Comparison of ENCODE assay signal across 34 cellular contexts in genomic region chr7:115081772-115082171, GRCh38.
"Had no signal": no experiment of that assay in that cellular context is flagged by ENCODE, and none has a peak within 500 bp of the region (broad histone marks: within the 10 kb centered on the region; RNA-seq: fewer than 3 reads in every experiment).

No MANE protein-coding gene starts in this region.

- H3K27me3 Mint-ChIP-seq: activated CD4-positive, alpha-beta memory T cell treated with anti-CD3 and anti-CD28 coated beads, Interleukin-2, amount 10 ng/mL, durations not matched to agents 7 days and 5 days; activated CD4-positive, alpha-beta T cell treated with anti-CD3 and anti-CD28 coated beads for 36 hours; activated CD8-positive, alpha-beta memory T cell treated with anti-CD3 and anti-CD28 coated beads, Interleukin-2, amount 10 ng/mL, durations not matched to agents 7 days and 5 days; activated naive CD4-positive, alpha-beta T cell treated with anti-CD3 and anti-CD28 coated beads, Interleukin-2, amount 10 ng/mL, durations not matched to agents 7 days and 5 days; activated naive CD4-positive, alpha-beta T cell treated with anti-CD3 and anti-CD28 coated beads, Interleukin-2, amount 50 U/mL, for 24 hours; activated naive CD8-positive, alpha-beta T cell; activated T-cell treated with anti-CD3 and anti-CD28 coated beads, Interleukin-2, amount 50 U/mL, for 24 hours had no signal

- H3K4me1 ChIP-seq: breast epithelium had no signal

- H3K27ac Mint-ChIP-seq: activated CD4-positive, alpha-beta memory T cell treated with anti-CD3 and anti-CD28 coated beads, Interleukin-2, amount 10 ng/mL, durations not matched to agents 7 days and 5 days; activated CD4-positive, alpha-beta T cell treated with anti-CD3 and anti-CD28 coated beads for 36 hours; activated CD4-positive, alpha-beta T cell treated with anti-CD3 and anti-CD28 coated beads, Interleukin-2, amount 10 ng/mL, durations not matched to agents 7 days and 5 days; activated CD8-positive, alpha-beta memory T cell treated with anti-CD3 and anti-CD28 coated beads, Interleukin-2, amount 10 ng/mL, durations not matched to agents 7 days and 5 days; activated CD8-positive, alpha-beta T cell treated with anti-CD3 and anti-CD28 coated beads, Interleukin-2, amount 10 ng/mL, durations not matched to agents 7 days and 5 days; activated naive CD4-positive, alpha-beta T cell treated with anti-CD3 and anti-CD28 coated beads, Interleukin-2, amount 10 ng/mL, durations not matched to agents 7 days and 5 days; activated naive CD4-positive, alpha-beta T cell treated with anti-CD3 and anti-CD28 coated beads, Interleukin-2, amount 50 U/mL, for 24 hours; activated naive CD8-positive, alpha-beta T cell; activated naive CD8-positive, alpha-beta T cell treated with anti-CD3 and anti-CD28 coated beads, Interleukin-2, amount 10 ng/mL, durations not matched to agents 7 days and 5 days; activated T-cell treated with anti-CD3 and anti-CD28 coated beads, Interleukin-2, amount 50 U/mL, for 24 hours; activated T-helper 2 cell treated with anti-CD3 and anti-CD28 coated beads, Interferon-gamma antibody, Interleukin-2, Interleukin-4, amounts not matched to agents 10 μg/mL and 5 μg/mL and 100 μg/mL, durations not matched to agents 14 hours and 24 hours and 36 hours; T-helper 1 cell treated with Interleukin-12 subunit alpha and Interleukin-12 subunit beta and Interleukin-4 antibody, amounts not matched to agents 30 μg/mL and 1 μg/mL, for 36 hours; T-helper 2 cell treated with Interferon-gamma antibody and Interleukin-4, amounts not matched to agents 5 μg/mL and 100 μg/mL, for 36 hours had no signal

- H3K4me1 Mint-ChIP-seq: activated CD4-positive, alpha-beta memory T cell treated with anti-CD3 and anti-CD28 coated beads, Interleukin-2, amount 10 ng/mL, durations not matched to agents 7 days and 5 days; activated CD4-positive, alpha-beta T cell treated with anti-CD3 and anti-CD28 coated beads for 36 hours; activated CD4-positive, alpha-beta T cell treated with anti-CD3 and anti-CD28 coated beads, Interleukin-2, amount 10 ng/mL, durations not matched to agents 7 days and 5 days; activated CD8-positive, alpha-beta memory T cell treated with anti-CD3 and anti-CD28 coated beads, Interleukin-2, amount 10 ng/mL, durations not matched to agents 7 days and 5 days; activated naive CD4-positive, alpha-beta T cell treated with anti-CD3 and anti-CD28 coated beads, Interleukin-2, amount 50 U/mL, for 24 hours had no signal

- H3K9me3 Mint-ChIP-seq: activated naive CD4-positive, alpha-beta T cell treated with anti-CD3 and anti-CD28 coated beads, Interleukin-2, amount 50 U/mL, for 24 hours; activated T-cell treated with anti-CD3 and anti-CD28 coated beads, Interleukin-2, amount 50 U/mL, for 24 hours; activated T-helper 2 cell treated with anti-CD3 and anti-CD28 coated beads, Interferon-gamma antibody, Interleukin-2, Interleukin-4, amounts not matched to agents 10 μg/mL and 5 μg/mL and 100 μg/mL, durations not matched to agents 14 hours and 24 hours and 36 hours had no signal

- DNase-seq: activated CD4-positive, alpha-beta memory T cell treated with anti-CD3 and anti-CD28 coated beads, Interleukin-2, amount 10 ng/mL, durations not matched to agents 7 days and 5 days; activated CD4-positive, alpha-beta T cell treated with anti-CD3 and anti-CD28 coated beads for 1 hour; activated CD4-positive, alpha-beta T cell treated with anti-CD3 and anti-CD28 coated beads for 36 hours; activated CD4-positive, alpha-beta T cell treated with anti-CD3 and anti-CD28 coated beads for 48 hours; activated CD4-positive, alpha-beta T cell treated with anti-CD3 and anti-CD28 coated beads, Interleukin-2, amount 10 ng/mL, durations not matched to agents 7 days and 5 days; activated CD4-positive, alpha-beta T cell treated with anti-CD3 and anti-CD28 coated beads, Interleukin-2, amount 50 U/mL, for 48 hours; activated CD4-positive, CD25-positive, alpha-beta regulatory T cell; activated CD8-positive, alpha-beta memory T cell treated with anti-CD3 and anti-CD28 coated beads for 24 hours; activated CD8-positive, alpha-beta memory T cell treated with anti-CD3 and anti-CD28 coated beads, Interleukin-2, amount 10 ng/mL, durations not matched to agents 7 days and 5 days; activated CD8-positive, alpha-beta memory T cell treated with anti-CD3 and anti-CD28 coated beads, Interleukin-2, amount 50 U/mL, for 48 hours; activated CD8-positive, alpha-beta T cell treated with anti-CD3 and anti-CD28 coated beads, Interleukin-2, amount 10 ng/mL, durations not matched to agents 7 days and 5 days; activated effector memory CD4-positive, alpha-beta T cell treated with Interleukin-2 at 50 U/mL for 16 hours; activated gamma-delta T cell; activated naive CD4-positive, alpha-beta T cell treated with anti-CD3 and anti-CD28 coated beads, Interleukin-2, amount 10 ng/mL, durations not matched to agents 7 days and 5 days; activated naive CD4-positive, alpha-beta T cell treated with Interleukin-2 at 50 U/mL for 16 hours; activated naive CD8-positive, alpha-beta T cell treated with anti-CD3 and anti-CD28 coated beads, Interleukin-2, amount 10 ng/mL, durations not matched to agents 7 days and 5 days; activated T-cell treated with anti-CD3 and anti-CD28 coated beads, Interleukin-2, amount 50 U/mL, for 24 hours; activated T-cell treated with anti-CD3 and anti-CD28 coated beads, Interleukin-2, amount 50 U/mL, for 48 hours; adrenal gland; amniotic stem cell; aorta; body of pancreas; brain microvascular endothelial cell; central memory CD4-positive, alpha-beta T cell; T-helper 2 cell; T-helper 9 cell had no signal

- H3K9me3 ChIP-seq: adrenal gland, body of pancreas, breast epithelium had no signal

- H3K4me3 Mint-ChIP-seq: activated CD4-positive, alpha-beta memory T cell treated with anti-CD3 and anti-CD28 coated beads, Interleukin-2, amount 10 ng/mL, durations not matched to agents 7 days and 5 days; activated CD4-positive, alpha-beta T cell treated with anti-CD3 and anti-CD28 coated beads for 36 hours; activated CD4-positive, alpha-beta T cell treated with anti-CD3 and anti-CD28 coated beads, Interleukin-2, amount 10 ng/mL, durations not matched to agents 7 days and 5 days; activated CD8-positive, alpha-beta memory T cell treated with anti-CD3 and anti-CD28 coated beads, Interleukin-2, amount 10 ng/mL, durations not matched to agents 7 days and 5 days; activated CD8-positive, alpha-beta T cell treated with anti-CD3 and anti-CD28 coated beads, Interleukin-2, amount 10 ng/mL, durations not matched to agents 7 days and 5 days; activated naive CD4-positive, alpha-beta T cell treated with anti-CD3 and anti-CD28 coated beads, Interleukin-2, amount 10 ng/mL, durations not matched to agents 7 days and 5 days; activated naive CD4-positive, alpha-beta T cell treated with anti-CD3 and anti-CD28 coated beads, Interleukin-2, amount 50 U/mL, for 24 hours; activated naive CD8-positive, alpha-beta T cell; activated naive CD8-positive, alpha-beta T cell treated with anti-CD3 and anti-CD28 coated beads, Interleukin-2, amount 10 ng/mL, durations not matched to agents 7 days and 5 days; activated T-cell treated with anti-CD3 and anti-CD28 coated beads, Interleukin-2, amount 50 U/mL, for 24 hours; T-helper 1 cell treated with Interleukin-12 subunit alpha and Interleukin-12 subunit beta and Interleukin-4 antibody, amounts not matched to agents 30 μg/mL and 1 μg/mL, for 36 hours; T-helper 2 cell treated with Interferon-gamma antibody and Interleukin-4, amounts not matched to agents 5 μg/mL and 100 μg/mL, for 36 hours had no signal

- H3K36me3 ChIP-seq: adrenal gland, brain microvascular endothelial cell, breast epithelium had no signal

- H3K27ac ChIP-seq: adrenal gland, body of pancreas, brain microvascular endothelial cell, breast epithelium, VCaP had no signal

- ATAC-seq: activated CD4-positive, alpha-beta T cell treated with anti-CD3 and anti-CD28 coated beads for 36 hours; activated CD4-positive, CD25-positive, alpha-beta regulatory T cell treated with anti-CD3 and anti-CD28 coated beads, Interleukin-2, amount 50 U/mL, for 24 hours; activated CD8-positive, alpha-beta memory T cell treated with anti-CD3 and anti-CD28 coated beads, Interleukin-2, amount 10 ng/mL, durations not matched to agents 7 days and 5 days; activated CD8-positive, alpha-beta T cell treated with anti-CD3 and anti-CD28 coated beads, Interleukin-2, amount 10 ng/mL, durations not matched to agents 7 days and 5 days; body of pancreas had no signal

- H3K36me3 Mint-ChIP-seq: activated CD8-positive, alpha-beta memory T cell treated with anti-CD3 and anti-CD28 coated beads, Interleukin-2, amount 10 ng/mL, durations not matched to agents 7 days and 5 days; activated naive CD4-positive, alpha-beta T cell treated with anti-CD3 and anti-CD28 coated beads, Interleukin-2, amount 10 ng/mL, durations not matched to agents 7 days and 5 days; activated naive CD4-positive, alpha-beta T cell treated with anti-CD3 and anti-CD28 coated beads, Interleukin-2, amount 50 U/mL, for 24 hours; activated naive CD8-positive, alpha-beta T cell treated with anti-CD3 and anti-CD28 coated beads, Interleukin-2, amount 10 ng/mL, durations not matched to agents 7 days and 5 days had no signal

- H3K27me3 ChIP-seq: adrenal gland, body of pancreas, brain microvascular endothelial cell, breast epithelium had no signal

- H3K4me3 ChIP-seq: adrenal gland, body of pancreas, breast epithelium had no signal
